Comparison of ENCODE assay signal across 13 cellular contexts in genomic region chrX:41127476-41128192, GRCh38.
A peak's percentile ranks its signal among the peaks of the same experiment; 100 is the strongest.
DNase-seq lines count a peak whose midpoint lies in the region; ATAC-seq and TF ChIP-seq lines count a peak whose summit lies in the region.
"Had no signal": no experiment of that assay in that cellular context is flagged by ENCODE, and none has a peak within 500 bp of the region (broad histone marks: within the 10 kb centered on the region; RNA-seq: fewer than 3 reads in every experiment).

No MANE protein-coding gene starts in this region.

- H3K36me3 ChIP-seq in brain microvascular endothelial cell (replicated peaks), result peaks cover 7% of the 10 kb centered on the region
- H3K36me3 ChIP-seq in tibial artery, result peaks cover 0 to 42% (median 15%) of the 10 kb centered on the region in 3 donors

- H3K4me1 ChIP-seq in tibial artery, result peaks cover 0 to 21% (median 5%) of the 10 kb centered on the region in 4 donors

- DNase-seq in DMS79 (lab: John Stamatoyannopoulos, UW) (peak; percentile 17), kidney glomerular epithelial cell (lab: John Stamatoyannopoulos, UW) (peak; percentile 1), COR-L47 (lab: John Stamatoyannopoulos, UW) (no peak), brain microvascular endothelial cell (no peak), tibial artery (no peak)
- no peak for DNase-seq in activated naive CD4-positive, alpha-beta T cell (lab: John Stamatoyannopoulos, UW)
- DNase-seq: head of caudate nucleus; stimulated activated CD4-positive, alpha-beta T cell treated with anti-CD3 and anti-CD28 coated beads, Interleukin-4, amount 100 ng/mL, for 1 hour; stomach had no signal

- H3K9me3 ChIP-seq in tibial artery, result no peaks in the 10 kb centered on the region
- H3K9me3 ChIP-seq: ascending aorta had no signal

- ATAC-seq in GM19043 (IDR thresholded peaks at IDR 0.05; ENCODE audit: low read depth, unreplicated experiment) (peak; percentile 55), HG03139 (IDR thresholded peaks at IDR 0.05; ENCODE audit: unreplicated experiment) (peak; percentile 54)
- ATAC-seq: Panc1 had no signal

- intact Hi-C loops in tibial artery (cut with DNase I; ENCODE audit: low total_unique reads), result no loop called here

- H3K27me3 ChIP-seq in brain microvascular endothelial cell (replicated peaks), result no peaks in the 10 kb centered on the region
- no peaks in the 10 kb centered on the region for H3K27me3 ChIP-seq in tibial artery
- H3K27me3 ChIP-seq: ascending aorta, stomach had no signal

- TF ChIP-seq CTCF in brain microvascular endothelial cell (IDR thresholded peaks at IDR 0.05; ENCODE audit: low read depth, low read length, missing control alignments) (no peak), tibial artery (IDR thresholded peaks at IDR 0.05) (no peak)

- H3K27ac ChIP-seq in brain microvascular endothelial cell (no peak overlapping the region), tibial artery (no peak overlapping the region)
- H3K27ac ChIP-seq: ascending aorta, stomach had no signal

- in situ Hi-C loops in brain microvascular endothelial cell (cut with HindIII; ENCODE audit: low pct_ligation_motif_present, low sequenced_read_pairs), result no loop called here

- H3K4me3 ChIP-seq in brain microvascular endothelial cell (ENCODE audit: low read depth, low read length), result no peak overlapping the region
- no peak overlapping the region for H3K4me3 ChIP-seq in tibial artery
- H3K4me3 ChIP-seq: ascending aorta, stomach had no signal

Comparison
In these comparisons a context has a peak if more than half of its experiments do, and no peak if none do; other contexts are left out.
1. DNase-seq: peak in DMS79 (single experiment) and kidney glomerular epithelial cell (single experiment); none in COR-L47 (single experiment), brain microvascular endothelial cell (single experiment), tibial artery (0 of 2) and activated naive CD4-positive, alpha-beta T cell (0 of 4).